In the genomic region with DNA sequence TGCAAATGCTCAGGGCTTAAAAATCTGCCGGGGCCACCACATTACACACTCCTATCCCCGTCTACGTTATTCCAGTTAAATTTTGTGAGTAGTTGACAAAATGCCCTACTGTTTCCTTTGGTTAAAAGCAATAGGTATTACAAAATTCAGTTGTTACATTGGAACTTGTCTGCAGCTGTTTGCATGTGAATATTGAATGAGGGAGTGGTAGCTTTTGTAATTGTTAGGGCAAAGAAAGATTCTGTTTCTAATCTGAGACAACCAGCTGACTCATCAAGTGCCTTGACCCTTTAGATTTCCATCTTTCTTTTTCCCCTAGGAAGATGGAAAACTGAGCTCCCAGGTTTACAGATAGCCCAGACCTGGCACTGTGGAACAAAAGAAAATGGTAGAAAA, we compare ENCODE assay signal across 1 cellular context.
TF ChIP-seq lines count a peak whose summit lies in the region.

No MANE protein-coding gene starts in this region.

TF ChIP-seq in H1, 55 proteins besides CTCF, POLR2A, EP300 and RAD21:
- TF ChIP-seq SUZ12 (IDR thresholded peaks at IDR 0.05; ENCODE audit: low read length) (no peak), RBBP5 (IDR thresholded peaks at IDR 0.05; ENCODE audit: borderline replicate concordance, low read depth, low read length) (no peak), MAFK (IDR thresholded peaks at IDR 0.05; ENCODE audit: low read depth, low read length) (peak; percentile 47; the same call in 1 of the 2 replicates)
